1 cellular context compared by ENCODE assay signal in the genomic region with DNA sequence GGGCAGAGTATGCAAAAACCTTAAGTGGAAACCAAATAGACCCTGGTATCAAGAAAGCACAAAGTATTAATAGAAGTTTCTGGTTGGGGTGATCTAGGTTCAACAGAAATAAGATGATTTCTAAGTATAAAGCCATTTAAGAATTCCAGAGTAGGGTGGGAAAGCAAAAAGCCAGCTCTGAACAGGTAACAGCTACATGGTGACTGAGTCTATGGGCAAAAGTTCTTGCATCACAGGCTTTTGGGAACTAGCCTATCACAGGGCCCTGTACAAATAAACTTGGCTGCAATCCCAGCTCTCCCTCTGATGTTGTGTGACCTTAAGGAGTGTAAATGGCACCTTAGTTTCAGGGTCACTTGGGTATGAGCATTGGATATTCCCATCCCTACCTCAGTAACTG.
TF ChIP-seq lines count a peak whose summit lies in the region.

No MANE protein-coding gene starts in this region.

TF ChIP-seq in HepG2, 621 proteins besides CTCF, POLR2A, EP300 and RAD21:
- no peak for TF ChIP-seq ZNF879 (CRISPR knock-in tag; IDR thresholded peaks at IDR 0.05)
- peak; percentile 1; the same call in 1 of the 2 replicates for TF ChIP-seq CEBPB (IDR thresholded peaks at IDR 0.05; ENCODE audit: borderline replicate concordance, low read depth, low read length)
TF ChIP-seq in HepG2: peak in this region for 1.
